ENCODE assay signal across 8 cellular contexts in genomic region chr2:190649035-190649797, GRCh38. TPM values are rescaled to one million over a fixed set of nuclear protein-coding genes. Genes with fewer than 3 reads are reported as not detected.
A peak's percentile ranks its signal among the peaks of the same experiment; 100 is the strongest.
DNase-seq lines count a peak whose midpoint lies in the region; ATAC-seq and TF ChIP-seq lines count a peak whose summit lies in the region.

A gene with protein sequence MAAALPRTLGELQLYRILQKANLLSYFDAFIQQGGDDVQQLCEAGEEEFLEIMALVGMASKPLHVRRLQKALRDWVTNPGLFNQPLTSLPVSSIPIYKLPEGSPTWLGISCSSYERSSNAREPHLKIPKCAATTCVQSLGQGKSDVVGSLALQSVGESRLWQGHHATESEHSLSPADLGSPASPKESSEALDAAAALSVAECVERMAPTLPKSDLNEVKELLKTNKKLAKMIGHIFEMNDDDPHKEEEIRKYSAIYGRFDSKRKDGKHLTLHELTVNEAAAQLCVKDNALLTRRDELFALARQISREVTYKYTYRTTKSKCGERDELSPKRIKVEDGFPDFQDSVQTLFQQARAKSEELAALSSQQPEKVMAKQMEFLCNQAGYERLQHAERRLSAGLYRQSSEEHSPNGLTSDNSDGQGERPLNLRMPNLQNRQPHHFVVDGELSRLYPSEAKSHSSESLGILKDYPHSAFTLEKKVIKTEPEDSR (plus strand): TSS chr2:190649083. CDS start chr2:190659177, 10,094 bp downstream.

- H4K20me1 ChIP-seq in osteoblast (ENCODE audit: insufficient read depth, low read length) = peaks cover 5% of the 10 kb centered on the region

- peak within 1 kb of the TSS; percentile 73 for H2AFZ ChIP-seq in osteoblast (ENCODE audit: low read length)

- WGBS in thymus = under 1% methylated on average over 94 of the region's 95 CpGs

- H3K9me3 ChIP-seq in Panc1 (ENCODE audit: control insufficient read depth, insufficient read depth, low read depth, low read length) (no peaks in the 10 kb centered on the region), osteoblast (ENCODE audit: low read depth, low read length) (no peaks in the 10 kb centered on the region), thymus (ENCODE audit: control insufficient read depth) (no peaks in the 10 kb centered on the region)

- POLR2A ChIA-PET in AG04449 (lab: Yijun Ruan, JAX) (interaction anchor here (0.9 kb wide), 1 partner anchor 11 kb away, joined by 3 read pairs; no protein-coding TSS in a partner anchor), Panc1 (lab: Charles Lee) (interaction anchor here (0.7 kb wide), 1 partner anchor 29 kb away, joined by 4 read pairs; no protein-coding TSS in a partner anchor)

- intact Hi-C loops in Panc1 (cut with micrococcal nuclease; ENCODE audit: unreplicated experiment) = loop anchor here (10.0 kb wide), 1 partner anchor 114 kb away; the partner anchor contains the start of gene NEMP2

- peak within 1 kb of the TSS; percentile 89 for H3K4me2 ChIP-seq in osteoblast (ENCODE audit: insufficient read depth, low read length)

- ATAC-seq in GM18873 (IDR thresholded peaks at IDR 0.05; ENCODE audit: low FRiP score, unreplicated experiment) = peak; percentile 36
- peak; percentile 49 for ATAC-seq in HG03135 (IDR thresholded peaks at IDR 0.05; ENCODE audit: unreplicated experiment)
- peak; percentile 85 for ATAC-seq in Panc1

- H3K4me1 ChIP-seq in Panc1 (ENCODE audit: control insufficient read depth, insufficient read depth, low read length) (peaks cover 12% of the 10 kb centered on the region), osteoblast (ENCODE audit: insufficient read depth, low read length) (peaks cover 30% of the 10 kb centered on the region), thymus (ENCODE audit: control insufficient read depth, insufficient read depth, low read length) (peaks cover 14% of the 10 kb centered on the region)

- no peak for DNase-seq in AG04449 (ENCODE audit: low read depth, low spot score)
- DNase-seq in Panc1 (ENCODE audit: low read depth, low spot score) = no peak
- peak; percentile 88 for DNase-seq in activated effector memory CD4-positive, alpha-beta T cell treated with anti-CD3 and anti-CD28 coated beads, Interleukin-2, amount 50 U/mL, for 16 hours
- peak; percentile 75 for DNase-seq in germinal center (ENCODE audit: low spot score)
- DNase-seq in osteoblast (ENCODE audit: insufficient read length, low spot score, missing footprints) = peak; percentile 93

- peak within 1 kb of the TSS; percentile 82 for H3K27ac ChIP-seq in Panc1 (ENCODE audit: low read length)
- H3K27ac ChIP-seq in osteoblast (ENCODE audit: low read depth, low read length) = peak within 1 kb of the TSS; percentile 73
- peak within 1 kb of the TSS; percentile 90 for H3K27ac ChIP-seq in thymus (ENCODE audit: low read depth)

- H3K79me2 ChIP-seq in osteoblast (ENCODE audit: insufficient read depth, low read length) = peaks cover 45% of the 10 kb centered on the region

- H3K36me3 ChIP-seq in Panc1 (ENCODE audit: control insufficient read depth, insufficient read depth, low read length) = no peaks in the 10 kb centered on the region; the same call in 1 of the 2 replicates
- H3K36me3 ChIP-seq in osteoblast (ENCODE audit: insufficient read depth, low read length) = no peaks in the 10 kb centered on the region
- no peaks in the 10 kb centered on the region for H3K36me3 ChIP-seq in thymus (ENCODE audit: control insufficient read depth, insufficient read depth)

- TF ChIP-seq CTCF in AG04449 (IDR thresholded peaks at IDR 0.05; ENCODE audit: insufficient read depth, low read length, missing control alignments) (no peak), Panc1 (IDR thresholded peaks at IDR 0.05) (no peak), osteoblast (IDR thresholded peaks at IDR 0.05; ENCODE audit: extremely low read depth, low read depth, low read length) (no peak)

- no peaks in the 10 kb centered on the region for H3K27me3 ChIP-seq in Panc1 (ENCODE audit: control insufficient read depth, insufficient read depth, low read length)
- no peaks in the 10 kb centered on the region for H3K27me3 ChIP-seq in osteoblast (ENCODE audit: insufficient read depth, low read length)
- no peaks in the 10 kb centered on the region for H3K27me3 ChIP-seq in thymus (ENCODE audit: control insufficient read depth, insufficient read depth)

- H3K4me3 ChIP-seq in AG04449 (ENCODE audit: low read depth, low read length) (peak within 1 kb of the TSS; percentile 83), Panc1 (ENCODE audit: low read depth in 2 of 2, low read length in 2 of 2) (peak within 1 kb of the TSS; percentile 75 to 87), osteoblast (ENCODE audit: insufficient read depth, low read length) (peak within 1 kb of the TSS; percentile 81), thymus (ENCODE audit: low read length) (peak within 1 kb of the TSS; percentile 71)

- CTCF ChIA-PET in AG04449 (lab: Yijun Ruan, JAX) = no interaction called here
- CTCF ChIA-PET in Panc1 (lab: Charles Lee) = no interaction called here

- BruUV-seq in Panc1 (replicated peaks; lab: Mats Ljungman, UMichigan) = no TSS peak

- in situ Hi-C loops in Panc1 (cut with HindIII; ENCODE audit: low pct_unique_long_range_greater_than_20kb, low sequenced_read_pairs) = no loop called here

RNA-seq across cellular contexts. Expression of the gene that starts here (rescaled TPM):
- total RNA-seq in Panc1 (2021; ENCODE audit: unreplicated experiment) (40.2 TPM), osteoblast (44.2 TPM in 2 replicates)
- 25.1 TPM for polyA plus RNA-seq in Panc1 (2012; ENCODE audit: insufficient read length)
- polyA plus RNA-seq in thymus = 22.7 TPM

Comparison
In these comparisons a context has a peak if more than half of its experiments do, and no peak if none do; other contexts are left out.
1. DNase-seq: peak in activated effector memory CD4-positive, alpha-beta T cell treated with anti-CD3 and anti-CD28 coated beads, Interleukin-2, amount 50 U/mL, for 16 hours (single experiment), germinal center (single experiment) and osteoblast (single experiment); none in AG04449 (single experiment) and Panc1 (single experiment).
2. Peak in every context shown above with its lines, with median percentiles within 50 percentile points of each other: H3K4me3 ChIP-seq, ATAC-seq and H3K27ac ChIP-seq.